Comparison of ENCODE assay signal across 16 cellular contexts in the genomic region with DNA sequence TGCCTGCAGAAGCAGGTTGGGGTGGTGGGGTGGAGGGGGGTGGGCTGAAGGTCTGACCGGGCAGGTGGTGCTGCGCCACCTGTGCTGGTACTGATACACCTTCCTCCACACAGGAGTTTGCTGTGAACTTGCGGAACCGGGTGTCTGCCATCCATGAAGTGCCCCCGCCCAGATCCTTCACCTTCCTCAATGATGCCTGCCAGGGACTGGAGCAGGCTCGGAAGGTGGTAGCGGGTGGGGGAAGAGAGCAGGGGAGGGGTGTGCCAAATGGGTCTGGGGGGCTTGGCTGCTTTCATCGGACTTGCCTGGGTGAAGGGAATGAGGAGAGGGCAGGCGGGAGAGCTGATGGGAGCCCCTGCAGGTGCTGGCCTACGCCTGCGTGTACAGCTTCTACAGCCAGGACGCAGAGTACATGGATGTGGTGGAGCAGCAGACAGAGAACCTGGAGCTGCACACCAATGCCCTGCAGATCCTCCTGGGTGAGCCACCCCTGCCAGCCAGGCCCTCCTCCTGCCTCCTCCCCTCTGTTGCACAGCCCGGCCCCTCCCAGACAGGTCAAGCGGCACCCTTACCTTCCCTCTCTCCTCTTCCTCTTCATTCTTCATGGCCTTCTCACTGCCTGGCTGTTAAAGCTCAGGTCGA. TPM values are rescaled to one million over a fixed set of nuclear protein-coding genes. Genes with fewer than 3 reads are reported as not detected.
DNase-seq lines count a peak whose midpoint lies in the region; ATAC-seq and TF ChIP-seq lines count a peak whose summit lies in the region.
"Had no signal": no experiment of that assay in that cellular context is flagged by ENCODE, and none has a peak within 500 bp of the region (broad histone marks: within the 10 kb centered on the region; RNA-seq: fewer than 3 reads in every experiment).

No MANE protein-coding gene starts in this region.

- peaks cover 44% of the 10 kb centered on the region for H3K36me3 Mint-ChIP-seq in stimulated activated naive CD8-positive, alpha-beta T cell treated with anti-CD3 and anti-CD28 coated beads, Interleukin-15, Interleukin-2, amounts not matched to agents 100 ng/mL and 50 ng/mL, for 24 hours (ENCODE audit: low read depth)
- H3K36me3 Mint-ChIP-seq in T-helper 17 cell (ENCODE audit: low read depth) (peaks cover 7% of the 10 kb centered on the region), type B pancreatic cell (peaks cover 7% of the 10 kb centered on the region)

- peak overlapping the region; percentile 86 for H3K27ac Mint-ChIP-seq in stimulated activated naive CD8-positive, alpha-beta T cell treated with anti-CD3 and anti-CD28 coated beads, Interleukin-15, Interleukin-2, amounts not matched to agents 100 ng/mL and 50 ng/mL, for 24 hours
- H3K27ac Mint-ChIP-seq in T-helper 17 cell (peak overlapping the region; percentile 99), type B pancreatic cell (peak overlapping the region; percentile 22)

- no peak for TF ChIP-seq CTCF in type B pancreatic cell (conservative IDR thresholded peaks at IDR 0.05)

- no peak overlapping the region for H3K27ac ChIP-seq in caudate nucleus (ENCODE audit: low read depth, low read length)
- H3K27ac ChIP-seq: esophagus squamous epithelium, heart left ventricle, psoas muscle had no signal

- DNase-seq in stimulated activated naive CD8-positive, alpha-beta T cell treated with anti-CD3 and anti-CD28 coated beads, Interleukin-15, Interleukin-2, amounts not matched to agents 100 U/mL and 50 U/mL, for 24 hours, result no peak
- DNase-seq in T-helper 17 cell (no peak), type B pancreatic cell (ENCODE audit: extremely low spot score, unreplicated experiment) (no peak), OCI-M1 (lab: John Stamatoyannopoulos, UW) (no peak), caudate nucleus (lab: John Stamatoyannopoulos, UW) (no peak), G401 (ENCODE audit: low spot score) (no peak)
- DNase-seq: activated CD4-positive, alpha-beta T cell treated with anti-CD3 and anti-CD28 coated beads, Interleukin-2, amount 50 U/mL, for 1 hour; DND-41; esophagus squamous epithelium; NCI-H774; T-helper 9 cell had no signal

- no peak for ATAC-seq in stimulated activated naive CD8-positive, alpha-beta T cell treated with anti-CD3 and anti-CD28 coated beads, Interleukin-15, Interleukin-2, amounts not matched to agents 100 U/mL and 50 U/mL, for 24 hours
- ATAC-seq in T-helper 17 cell (no peak), esophagus mucosa (peak; percentile 36)

- H3K4me3 Mint-ChIP-seq in stimulated activated naive CD8-positive, alpha-beta T cell treated with anti-CD3 and anti-CD28 coated beads, Interleukin-15, Interleukin-2, amounts not matched to agents 100 ng/mL and 50 ng/mL, for 24 hours, result no peak overlapping the region
- peak overlapping the region; percentile 80 for H3K4me3 Mint-ChIP-seq in T-helper 17 cell
- H3K4me3 Mint-ChIP-seq in type B pancreatic cell, result no peak overlapping the region
- H3K4me3 Mint-ChIP-seq: dendritic cell treated with granulocyte-macrophage colony-stimulating factor and Interleukin-4, amounts not matched to agents 40 ng/mL and 50 ng/mL, for 4 days had no signal

- H3K4me1 Mint-ChIP-seq in stimulated activated naive CD8-positive, alpha-beta T cell treated with anti-CD3 and anti-CD28 coated beads, Interleukin-15, Interleukin-2, amounts not matched to agents 100 ng/mL and 50 ng/mL, for 24 hours (ENCODE audit: low read depth), result peaks cover 49% of the 10 kb centered on the region
- H3K4me1 Mint-ChIP-seq in T-helper 17 cell (peaks cover 30% of the 10 kb centered on the region), type B pancreatic cell (ENCODE audit: unreplicated experiment) (peaks cover 4% of the 10 kb centered on the region)

- no peaks in the 10 kb centered on the region for H3K9me3 Mint-ChIP-seq in stimulated activated naive CD8-positive, alpha-beta T cell treated with anti-CD3 and anti-CD28 coated beads, Interleukin-15, Interleukin-2, amounts not matched to agents 100 ng/mL and 50 ng/mL, for 24 hours
- H3K9me3 Mint-ChIP-seq in type B pancreatic cell, result no peaks in the 10 kb centered on the region
- H3K9me3 Mint-ChIP-seq: dendritic cell treated with granulocyte-macrophage colony-stimulating factor and Interleukin-4, amounts not matched to agents 40 ng/mL and 50 ng/mL, for 4 days had no signal

- in situ Hi-C loops in G401 (cut with HindIII; ENCODE audit: low sequenced_read_pairs), result no loop called here

- H3K9me3 ChIP-seq in T-helper 17 cell (ENCODE audit: control insufficient read depth, low read length, poor library complexity, severe bottlenecking), result no peaks in the 10 kb centered on the region
- H3K9me3 ChIP-seq: esophagus squamous epithelium, heart left ventricle, psoas muscle had no signal

- no peaks in the 10 kb centered on the region for H3K27me3 Mint-ChIP-seq in stimulated activated naive CD8-positive, alpha-beta T cell treated with anti-CD3 and anti-CD28 coated beads, Interleukin-15, Interleukin-2, amounts not matched to agents 100 ng/mL and 50 ng/mL, for 24 hours
- H3K27me3 Mint-ChIP-seq in T-helper 17 cell (no peaks in the 10 kb centered on the region), type B pancreatic cell (no peaks in the 10 kb centered on the region)
- H3K27me3 Mint-ChIP-seq: dendritic cell treated with granulocyte-macrophage colony-stimulating factor and Interleukin-4, amounts not matched to agents 40 ng/mL and 50 ng/mL, for 4 days had no signal

RNA-seq across cellular contexts. Expression of gene DNPH1, which starts 6.7 kb away (rescaled TPM):
- total RNA-seq in T-helper 17 cell (10 to 100 TPM; 32.3 to 35.0 TPM), esophagus mucosa (40.2 TPM), type B pancreatic cell (ENCODE audit: low replicate concordance) (47.8 and 52.3 TPM in 2 replicates)
- 223 and 291 TPM in 2 replicates for total RNA-seq in G401 (2014; rRNA removed; shearing (Covaris generic))

RNA-seq across cellular contexts. Expression of gene TTBK1, which starts 20.7 kb away (rescaled TPM):
- total RNA-seq in T-helper 17 cell (under 1 TPM; 0.05 to 0.16 TPM), esophagus mucosa (not detected), type B pancreatic cell (ENCODE audit: low replicate concordance) (0.93 and 1.7 TPM in 2 replicates)
- not detected in 2 replicates for total RNA-seq in G401 (2014; rRNA removed; shearing (Covaris generic))
- total RNA-seq: psoas muscle had no signal

RNA-seq across cellular contexts. Expression of gene CUL9, which starts 40.5 kb away (rescaled TPM):
- total RNA-seq in T-helper 17 cell (10 to 100 TPM; 73.9 to 78.0 TPM), esophagus mucosa (23.6 TPM), type B pancreatic cell (ENCODE audit: low replicate concordance) (29.5 and 49.5 TPM in 2 replicates)
- total RNA-seq in G401 (2014; rRNA removed; shearing (Covaris generic)), result 0.98 and 8.9 TPM in 2 replicates

RNA-seq across cellular contexts. Expression of gene SRF, which starts 51.5 kb away (rescaled TPM):
- total RNA-seq in T-helper 17 cell (10 to 100 TPM; 26.3 to 27.9 TPM), esophagus mucosa (19.3 TPM), type B pancreatic cell (ENCODE audit: low replicate concordance) (35.2 and 38.2 TPM in 2 replicates)
- 43.1 and 46.2 TPM in 2 replicates for total RNA-seq in G401 (2014; rRNA removed; shearing (Covaris generic))

Comparison
In these comparisons a context has a peak if more than half of its experiments do, and no peak if none do; other contexts are left out.
1. H3K27ac Mint-ChIP-seq: peak in every context shown above with its lines; median percentile 99 in T-helper 17 cell; 86 in stimulated activated naive CD8-positive, alpha-beta T cell treated with anti-CD3 and anti-CD28 coated beads, Interleukin-15, Interleukin-2, amounts not matched to agents 100 ng/mL and 50 ng/mL, for 24 hours; 22 in type B pancreatic cell.